Comparison of ENCODE assay signal across 17 cellular contexts in genomic region chr6:186221-186965, GRCh38.
DNase-seq lines count a peak whose midpoint lies in the region; ATAC-seq, FAIRE-seq and TF ChIP-seq lines count a peak whose summit lies in the region.
"Had no signal": no experiment of that assay in that cellular context is flagged by ENCODE, and none has a peak within 500 bp of the region (broad histone marks: within the 10 kb centered on the region; RNA-seq: fewer than 3 reads in every experiment).

No MANE protein-coding gene starts in this region.

- intact Hi-C loops in heart left ventricle (cut with DNase I): loop anchor here in 6 of 10 donors (5.0 kb wide), 5 partner anchors 186 to 1251 kb away; no protein-coding TSS in a partner anchor
- intact Hi-C loops in cardiac septum (cut with DNase I): no loop called here
- intact Hi-C loops in vagina (cut with DNase I): no loop called here
- intact Hi-C loops in ovary (cut with DNase I): no loop called here

- H3K36me3 ChIP-seq in heart left ventricle (no peaks in the 10 kb centered on the region), muscle layer of colon (ENCODE audit: insufficient read depth, low read length) (no peaks in the 10 kb centered on the region), vagina (no peaks in the 10 kb centered on the region), ovary (no peaks in the 10 kb centered on the region)
- H3K36me3 ChIP-seq: ascending aorta had no signal

- H3K9me3 ChIP-seq in heart left ventricle (no peaks in the 10 kb centered on the region), muscle layer of colon (ENCODE audit: low read length) (no peaks in the 10 kb centered on the region), vagina (no peaks in the 10 kb centered on the region), ovary (no peaks in the 10 kb centered on the region)
- H3K9me3 ChIP-seq: A549, ascending aorta, Caco-2 had no signal

- no peak for TF ChIP-seq POLR2A in heart left ventricle (IDR thresholded peaks at IDR 0.05)
- TF ChIP-seq POLR2A in vagina (IDR thresholded peaks at IDR 0.05): no peak
- TF ChIP-seq POLR2A in ovary (IDR thresholded peaks at IDR 0.05): no peak

- no peak overlapping the region for H3K9ac ChIP-seq in muscle layer of colon (ENCODE audit: low read length)

- H3K4me1 ChIP-seq in heart left ventricle: peaks cover 0 to 11% (median 0%) of the 10 kb centered on the region in 12 donors
- peaks cover 9% of the 10 kb centered on the region for H3K4me1 ChIP-seq in muscle layer of colon (ENCODE audit: insufficient read depth, low read length)
- no peaks in the 10 kb centered on the region for H3K4me1 ChIP-seq in vagina
- no peaks in the 10 kb centered on the region for H3K4me1 ChIP-seq in ovary (ENCODE audit: insufficient read depth)
- H3K4me1 ChIP-seq: A549, ascending aorta, Caco-2 had no signal

- H3K27me3 ChIP-seq in heart left ventricle (no peaks in the 10 kb centered on the region), muscle layer of colon (ENCODE audit: control insufficient read depth in 1 of 2, insufficient read depth in 2 of 2, low read length in 2 of 2) (no peaks in the 10 kb centered on the region), vagina (no peaks in the 10 kb centered on the region), ovary (no peaks in the 10 kb centered on the region)
- H3K27me3 ChIP-seq: ascending aorta had no signal

- DNase-seq in heart left ventricle (no peak), cardiac septum (ENCODE audit: low spot score) (no peak), choroid plexus epithelial cell (ENCODE audit: low read depth) (peak; percentile 22), vagina (ENCODE audit: extremely low spot score in 2 of 2) (peak; percentile 58 to 67), germinal center (ENCODE audit: low spot score) (no peak), urothelium cell line (ENCODE audit: low spot score) (no peak), ovary (no peak)
- DNase-seq: activated effector memory CD4-positive, alpha-beta T cell treated with Interleukin-2 at 50 U/mL for 16 hours; Caco-2; NCI-H187; NCI-H510A treated with DMSO at 0.1 percent for 48 hours; PC-3; SW 1271 had no signal

- FAIRE-seq in urothelium cell line (lab: Jason Lieb, UNC): no peak
- FAIRE-seq: A549, GM18507 had no signal

- peak; percentile 31 to 61 (median 43) for ATAC-seq in heart left ventricle
- ATAC-seq: A549, PC-3 had no signal

- no peak for TF ChIP-seq CTCF in heart left ventricle (IDR thresholded peaks at IDR 0.05)
- TF ChIP-seq CTCF in choroid plexus epithelial cell (conservative IDR thresholded peaks at IDR 0.05; ENCODE audit: low read depth, low read length): no peak
- no peak for TF ChIP-seq CTCF in vagina (IDR thresholded peaks at IDR 0.05)
- TF ChIP-seq CTCF in ovary (IDR thresholded peaks at IDR 0.05): no peak

- H3K27ac ChIP-seq in heart left ventricle (peak overlapping the region in 1 of 12 donors; percentile 51), muscle layer of colon (ENCODE audit: low read depth, low read length) (peak overlapping the region; percentile 6), vagina (no peak overlapping the region), ovary (no peak overlapping the region)
- H3K27ac ChIP-seq: A549, ascending aorta had no signal

- WGBS in heart left ventricle, 4 donors: 57 to 64% (median 62%) methylated on average over 14 of the region's 14 CpGs
- WGBS in ovary, 3 donors: 57 to 66% (median 60%) methylated on average over 14 of the region's 14 CpGs

- H3K4me3 ChIP-seq in heart left ventricle: no peak overlapping the region
- no peak overlapping the region for H3K4me3 ChIP-seq in choroid plexus epithelial cell (ENCODE audit: low read depth, low read length)
- H3K4me3 ChIP-seq in muscle layer of colon (ENCODE audit: low read depth in 1 of 2, low read length in 2 of 2): no peak overlapping the region
- H3K4me3 ChIP-seq in vagina: no peak overlapping the region
- no peak overlapping the region for H3K4me3 ChIP-seq in ovary
- H3K4me3 ChIP-seq: A549, ascending aorta had no signal

- TF ChIP-seq EP300 in ovary (IDR thresholded peaks at IDR 0.05): no peak

Comparison
In these comparisons a context has a peak if more than half of its experiments do, and no peak if none do; other contexts are left out.
1. intact Hi-C loops: an anchor here in heart left ventricle (5.0 kb wide); none called in cardiac septum, vagina and ovary.
2. DNase-seq: peak in choroid plexus epithelial cell (single experiment) and vagina (2 of 2); none in heart left ventricle (0 of 5), cardiac septum (single experiment), germinal center (single experiment), urothelium cell line (single experiment) and ovary (0 of 5).